In genomic region chr6:776394-777041, GRCh38 we compare ENCODE assay signal across 17 cellular contexts.
DNase-seq lines count a peak whose midpoint lies in the region; ATAC-seq and TF ChIP-seq lines count a peak whose summit lies in the region.
"Had no signal": no experiment of that assay in that cellular context is flagged by ENCODE, and none has a peak within 500 bp of the region (broad histone marks: within the 10 kb centered on the region; RNA-seq: fewer than 3 reads in every experiment).

No MANE protein-coding gene starts in this region.

- H3K36me3 ChIP-seq in SJSA1 = no peaks in the 10 kb centered on the region
- H3K36me3 ChIP-seq in hepatocyte (replicated peaks; ENCODE audit: insufficient read depth, low read depth) = no peaks in the 10 kb centered on the region
- H3K36me3 ChIP-seq in lower lobe of right lung = no peaks in the 10 kb centered on the region
- no peaks in the 10 kb centered on the region for H3K36me3 ChIP-seq in upper lobe of right lung
- no peaks in the 10 kb centered on the region for H3K36me3 ChIP-seq in ascending aorta

- TF ChIP-seq CTCF in hepatocyte (IDR thresholded peaks at IDR 0.05; ENCODE audit: poor library complexity) (no peak), lower lobe of right lung (IDR thresholded peaks at IDR 0.05) (no peak), upper lobe of right lung (IDR thresholded peaks at IDR 0.05) (no peak), ascending aorta (IDR thresholded peaks at IDR 0.05) (no peak)

- peaks cover 31 to 46% of the 10 kb centered on the region in 2 donors for H3K27me3 Mint-ChIP-seq in effector memory CD8-positive, alpha-beta T cell

- H3K27me3 ChIP-seq in SJSA1 (replicated peaks) (no peaks in the 10 kb centered on the region), hepatocyte (no peaks in the 10 kb centered on the region), lower lobe of right lung (ENCODE audit: low read depth) (no peaks in the 10 kb centered on the region), upper lobe of right lung (no peaks in the 10 kb centered on the region), ascending aorta (no peaks in the 10 kb centered on the region)

- no peak for DNase-seq in SJSA1 (ENCODE audit: low read depth in 1 of 2, low spot score in 2 of 2)
- no peak for DNase-seq in hepatocyte (ENCODE audit: low spot score)
- no peak for DNase-seq in lower lobe of right lung
- no peak for DNase-seq in upper lobe of right lung
- DNase-seq in amygdala (lab: John Stamatoyannopoulos, UW) = no peak
- DNase-seq in ascending aorta (ENCODE audit: low spot score in 2 of 2) = no peak
- DNase-seq in effector memory CD8-positive, alpha-beta T cell = no peak
- DNase-seq: C1 segment of cervical spinal cord; Calu3; CD4-positive, alpha-beta memory T cell; COR-L47; DMS53; DMS79 treated with DMSO at 0.1 percent for 48 hours; GF-D8; H7; HCEC 1CT had no signal

- 78% methylated on average over 8 of the region's 8 CpGs for WGBS in hepatocyte (ENCODE audit: low lambda C conversion rate, missing lambda C conversion rate)

- ATAC-seq in lower lobe of right lung (peak; percentile 71 to 89), upper lobe of right lung (peak; percentile 79), GM21723 (IDR thresholded peaks at IDR 0.05; ENCODE audit: unreplicated experiment) (no peak)
- ATAC-seq in effector memory CD8-positive, alpha-beta T cell (replicated peaks) = no peak

- H3K4me3 ChIP-seq in SJSA1 (no peak overlapping the region), hepatocyte (no peak overlapping the region), lower lobe of right lung (no peak overlapping the region), upper lobe of right lung (no peak overlapping the region), ascending aorta (no peak overlapping the region)

- intact Hi-C loops in lower lobe of right lung (cut with DNase I) (no loop called here), upper lobe of right lung (cut with DNase I) (no loop called here), ascending aorta (cut with DNase I) (no loop called here)

- H3K27ac ChIP-seq in SJSA1 (0 out of 2 replicates have a peak overlapping the region, but pooled peaks have one; percentile 3), hepatocyte (peak overlapping the region; percentile 31), lower lobe of right lung (peak overlapping the region; percentile 53), upper lobe of right lung (peak overlapping the region; percentile 58), ascending aorta (no peak overlapping the region)

- H3K4me1 ChIP-seq in SJSA1 (replicated peaks) (peaks cover 6% of the 10 kb centered on the region), hepatocyte (ENCODE audit: insufficient read depth) (no peaks in the 10 kb centered on the region), lower lobe of right lung (no peaks in the 10 kb centered on the region), upper lobe of right lung (no peaks in the 10 kb centered on the region), ascending aorta (no peaks in the 10 kb centered on the region)

- H3K9me3 Mint-ChIP-seq in effector memory CD8-positive, alpha-beta T cell = no peaks in the 10 kb centered on the region

- no peak overlapping the region for H3K4me3 Mint-ChIP-seq in effector memory CD8-positive, alpha-beta T cell
- H3K4me3 Mint-ChIP-seq: CD4-positive, alpha-beta memory T cell had no signal

- H2AFZ ChIP-seq in hepatocyte = no peak overlapping the region

- no peaks in the 10 kb centered on the region for H3K9me2 ChIP-seq in hepatocyte (replicated peaks; ENCODE audit: insufficient read depth)

- no peak overlapping the region for H3K27ac Mint-ChIP-seq in effector memory CD8-positive, alpha-beta T cell
- H3K27ac Mint-ChIP-seq: CD4-positive, alpha-beta memory T cell had no signal

- H3K79me2 ChIP-seq in hepatocyte = no peaks in the 10 kb centered on the region

- H3K9me3 ChIP-seq in SJSA1 (replicated peaks) (no peaks in the 10 kb centered on the region), hepatocyte (ENCODE audit: low read depth) (no peaks in the 10 kb centered on the region), lower lobe of right lung (no peaks in the 10 kb centered on the region), upper lobe of right lung (no peaks in the 10 kb centered on the region), ascending aorta (no peaks in the 10 kb centered on the region)

- H3K4me2 ChIP-seq in hepatocyte = no peak overlapping the region

- no peaks in the 10 kb centered on the region for H3K4me1 Mint-ChIP-seq in effector memory CD8-positive, alpha-beta T cell (ENCODE audit: low read depth in 2 of 2)
- H3K4me1 Mint-ChIP-seq: CD4-positive, alpha-beta memory T cell had no signal

- H3K36me3 Mint-ChIP-seq in effector memory CD8-positive, alpha-beta T cell (ENCODE audit: insufficient read depth) = no peaks in the 10 kb centered on the region

- no peaks in the 10 kb centered on the region for H4K20me1 ChIP-seq in hepatocyte (ENCODE audit: insufficient read depth, poor library complexity, severe bottlenecking)

Comparison
In these comparisons a context has a peak if more than half of its experiments do, and no peak if none do; other contexts are left out.
1. H3K27ac ChIP-seq: peak in SJSA1 (single experiment), hepatocyte (single experiment), lower lobe of right lung (single experiment) and upper lobe of right lung (single experiment); none in ascending aorta (0 of 2).
2. ATAC-seq: peak in lower lobe of right lung (2 of 2) and upper lobe of right lung (single experiment); none in GM21723 (single experiment) and effector memory CD8-positive, alpha-beta T cell (single experiment).